In genomic region chr16:66131895-66132294, GRCh38 we compare ENCODE assay signal across 19 cellular contexts.
DNase-seq lines count a peak whose midpoint lies in the region; ATAC-seq and TF ChIP-seq lines count a peak whose summit lies in the region.
"Had no signal": no experiment of that assay in that cellular context is flagged by ENCODE, and none has a peak within 500 bp of the region (broad histone marks: within the 10 kb centered on the region; RNA-seq: fewer than 3 reads in every experiment).

No MANE protein-coding gene starts in this region.

- in situ Hi-C loops in IMR-90 (cut with MboI; ENCODE audit: low sequenced_read_pairs) (no loop called here), brain microvascular endothelial cell (cut with HindIII; ENCODE audit: low pct_ligation_motif_present, low sequenced_read_pairs) (no loop called here)

- H3K4me1 ChIP-seq in IMR-90 (ENCODE audit: control insufficient read depth, insufficient read depth, low read length), result peaks cover 61% of the 10 kb centered on the region
- H3K4me1 ChIP-seq in lower lobe of right lung, result peaks cover 6% of the 10 kb centered on the region

- H4K8ac ChIP-seq in IMR-90 (ENCODE audit: low read depth in 2 of 2, low read length in 2 of 2), result peak overlapping the region; percentile 83 to 86

- POLR2A ChIA-PET in IMR-90 (lab: Charles Lee; ENCODE audit: unreplicated experiment), result no interaction called here

- no peak for TF ChIP-seq POLR2A in IMR-90 (IDR thresholded peaks at IDR 0.05; ENCODE audit: low read depth, low read length)

- H2AK5ac ChIP-seq in IMR-90 (ENCODE audit: low read depth, low read length), result peak overlapping the region; percentile 98

- H3K23ac ChIP-seq in IMR-90 (ENCODE audit: low read depth, low read length), result peak overlapping the region; percentile 88

- H2AFZ ChIP-seq in IMR-90 (replicated peaks; ENCODE audit: low read length, poor library complexity), result no peak overlapping the region

- intact Hi-C loops in IMR-90 (cut with micrococcal nuclease) (loop anchor here (2.0 to 10.0 kb wide), 5 partner anchors 21 to 1009 kb away; partner anchors contain the start of gene CDH11), lower lobe of right lung (cut with DNase I) (no loop called here)

- H3K79me1 ChIP-seq in IMR-90 (ENCODE audit: low read depth in 1 of 2, low read length in 2 of 2), result no peaks in the 10 kb centered on the region

- DNase-seq in IMR-90 (peak; percentile 82), brain microvascular endothelial cell (no peak), lower lobe of right lung (no peak), NCI-H524 treated with DMSO at 0.1 percent for 48 hours (lab: John Stamatoyannopoulos, UW) (no peak), NCI-H2196 (lab: John Stamatoyannopoulos, UW; ENCODE audit: unreplicated experiment) (no peak)
- DNase-seq: activated CD8-positive, alpha-beta T cell treated with anti-CD3 and anti-CD28 coated beads for 36 hours; activated naive CD4-positive, alpha-beta T cell; amniotic stem cell; DMS79; left ventricle myocardium superior; MM.1S; mucosa of descending colon; NCI-H1436; NCI-H526 treated with DMSO at 0.1 percent for 48 hours; small intestine; stimulated activated naive B cell treated with anti-CD40 and anti-IgM and Interleukin-4, amounts not matched to agents 10 μg/mL and 1 μg/mL and 100 μg/mL, for 72 hours; testis had no signal

- peak overlapping the region; percentile 97; the same call in 2 of the 3 replicates for H2BK15ac ChIP-seq in IMR-90 (ENCODE audit: low read depth, low read length)

- peak overlapping the region; percentile 99 for H2BK20ac ChIP-seq in IMR-90 (ENCODE audit: low read depth, low read length)

- peak overlapping the region; percentile 99 for H3K18ac ChIP-seq in IMR-90 (ENCODE audit: low read depth, low read length)

- peak overlapping the region; percentile 2; the same call in 1 of the 2 replicates for H3K4me2 ChIP-seq in IMR-90 (ENCODE audit: low read depth, low read length)

- H4K20me1 ChIP-seq in IMR-90 (ENCODE audit: insufficient read depth, low read length), result 0 out of 2 replicates have a peak, but pooled peaks cover 3% of the 10 kb centered on the region

- H3K4me3 ChIP-seq in IMR-90 (ENCODE audit: insufficient read depth, low read depth, low read length), result no peak overlapping the region
- H3K4me3 ChIP-seq in brain microvascular endothelial cell (ENCODE audit: low read depth, low read length), result no peak overlapping the region
- H3K4me3 ChIP-seq in lower lobe of right lung, result peak overlapping the region; percentile 30
- H3K4me3 ChIP-seq: mucosa of descending colon, testis had no signal

- CTCF ChIA-PET in IMR-90 (lab: Yijun Ruan, JAX), result no interaction called here

- peak; percentile 12; the same call in 1 of the 2 replicates for ATAC-seq in IMR-90 (ENCODE audit: low read depth)
- ATAC-seq in lower lobe of right lung, result no peak
- no peak for ATAC-seq in GM21529 (IDR thresholded peaks at IDR 0.05; ENCODE audit: unreplicated experiment)
- no peak for ATAC-seq in GM19035 (IDR thresholded peaks at IDR 0.05; ENCODE audit: unreplicated experiment)
- ATAC-seq: activated CD8-positive, alpha-beta T cell treated with anti-CD3 and anti-CD28 coated beads for 36 hours; left ventricle myocardium superior; mucosa of descending colon; stimulated activated naive B cell treated with anti-CD40 and anti-IgM and Interleukin-4, amounts not matched to agents 10 μg/mL and 1 μg/mL and 100 μg/mL, for 72 hours had no signal

- H4K91ac ChIP-seq in IMR-90 (ENCODE audit: insufficient read depth, low read depth, low read length), result peak overlapping the region; percentile 98

- dilution Hi-C loops in IMR-90 (cut with HindIII; ENCODE audit: low sequenced_read_pairs, unreplicated experiment), result no loop called here

- H3K27ac ChIP-seq in IMR-90 (ENCODE audit: insufficient read depth, low read length), result peak overlapping the region; percentile 97
- H3K27ac ChIP-seq in brain microvascular endothelial cell, result peak overlapping the region; percentile 58
- H3K27ac ChIP-seq in lower lobe of right lung, result peak overlapping the region; percentile 79
- H3K27ac ChIP-seq: testis had no signal

- H3K14ac ChIP-seq in IMR-90 (replicated peaks; ENCODE audit: low read depth, low read length), result peak overlapping the region; percentile 89

- BruUV-seq in IMR-90 (replicated peaks; lab: Mats Ljungman, UMichigan), result no TSS peak

- H3K27me3 ChIP-seq in IMR-90 (ENCODE audit: control insufficient read depth, insufficient read depth, low read length), result no peaks in the 10 kb centered on the region
- H3K27me3 ChIP-seq in brain microvascular endothelial cell (replicated peaks), result no peaks in the 10 kb centered on the region
- peaks cover 17% of the 10 kb centered on the region for H3K27me3 ChIP-seq in lower lobe of right lung (ENCODE audit: low read depth)
- H3K27me3 ChIP-seq: testis had no signal

- no peak for TF ChIP-seq RAD21 in IMR-90 (IDR thresholded peaks at IDR 0.05; ENCODE audit: low read length)

- H2BK5ac ChIP-seq in IMR-90 (ENCODE audit: low read depth, low read length, poor library complexity, severe bottlenecking), result peak overlapping the region; percentile 92

- H4K5ac ChIP-seq in IMR-90 (ENCODE audit: low read depth, low read length), result peak overlapping the region; percentile 96

- H2AK9ac ChIP-seq in IMR-90 (replicated peaks; ENCODE audit: low read depth, low read length, poor library complexity), result peak overlapping the region; percentile 88

- H3K56ac ChIP-seq in IMR-90 (ENCODE audit: extremely low read depth, insufficient read depth, low read length), result peak overlapping the region; percentile 92; the same call in 1 of the 2 replicates

- H3K9ac ChIP-seq in IMR-90 (ENCODE audit: low read depth, low read length), result peak overlapping the region; percentile 32; the same call in 1 of the 2 replicates

- H3K9me3 ChIP-seq in IMR-90 (ENCODE audit: control insufficient read depth, insufficient read depth, low read length) (no peaks in the 10 kb centered on the region), lower lobe of right lung (no peaks in the 10 kb centered on the region)
- H3K9me3 ChIP-seq: mucosa of descending colon, testis had no signal

- TF ChIP-seq CTCF in IMR-90 (conservative IDR thresholded peaks at IDR 0.05; ENCODE audit: low read depth, low read length) (no peak), brain microvascular endothelial cell (IDR thresholded peaks at IDR 0.05; ENCODE audit: low read depth, low read length, missing control alignments) (no peak), lower lobe of right lung (IDR thresholded peaks at IDR 0.05) (no peak)

- 0% methylated on average over 1 of the region's 3 CpGs; no CpG with 5 or more reads in 1 of the 2 experiments for WGBS in IMR-90 (ENCODE audit: extremely low coverage in 2 of 2, insufficient read length in 1 of 2), 2 experiments

- H3K9me1 ChIP-seq in IMR-90 (ENCODE audit: insufficient read depth, low read length), result peaks cover 34% of the 10 kb centered on the region

- H2BK120ac ChIP-seq in IMR-90 (ENCODE audit: low read depth, low read length), result peak overlapping the region; percentile 97

- no peaks in the 10 kb centered on the region for H3K36me3 ChIP-seq in IMR-90 (ENCODE audit: control insufficient read depth, insufficient read depth, low read length)
- H3K36me3 ChIP-seq in brain microvascular endothelial cell (replicated peaks), result no peaks in the 10 kb centered on the region
- no peaks in the 10 kb centered on the region for H3K36me3 ChIP-seq in lower lobe of right lung

- peak overlapping the region; percentile 98 for H3K4ac ChIP-seq in IMR-90 (ENCODE audit: low read depth, low read length)

TF ChIP-seq in IMR-90, 13 proteins besides CTCF, POLR2A, EP300 and RAD21:
- no peak for TF ChIP-seq ELK1 (IDR thresholded peaks at IDR 0.05; ENCODE audit: borderline replicate concordance, low read depth, low read length)
- no peak for TF ChIP-seq USF2 (IDR thresholded peaks at IDR 0.05; ENCODE audit: low read depth, low read length)
- TF ChIP-seq CHD1 (IDR thresholded peaks at IDR 0.05; ENCODE audit: low read depth, low read length), result no peak
- no peak for TF ChIP-seq MXI1 (IDR thresholded peaks at IDR 0.05; ENCODE audit: borderline replicate concordance, low read depth, low read length)
- peak; percentile 69; the same call in 1 of the 2 replicates for TF ChIP-seq NFE2L2 (IDR thresholded peaks at IDR 0.05; ENCODE audit: low read depth, low read length)
- TF ChIP-seq CEBPB (IDR thresholded peaks at IDR 0.05; ENCODE audit: low read depth, low read length), result no peak
- no peak for TF ChIP-seq MAZ (IDR thresholded peaks at IDR 0.05; ENCODE audit: borderline replicate concordance, low read depth, low read length)
- no peak for TF ChIP-seq RCOR1 (IDR thresholded peaks at IDR 0.05; ENCODE audit: insufficient replicate concordance, low read length)
- peak; percentile 61; the same call in 1 of the 2 replicates for TF ChIP-seq FOS (IDR thresholded peaks at IDR 0.05; ENCODE audit: low read depth, low read length)
- TF ChIP-seq RFX5 (IDR thresholded peaks at IDR 0.05; ENCODE audit: low read depth, low read length), result no peak
TF ChIP-seq in IMR-90: peak in this region for 2.
